8 cellular contexts compared by ENCODE assay signal in the genomic region with DNA sequence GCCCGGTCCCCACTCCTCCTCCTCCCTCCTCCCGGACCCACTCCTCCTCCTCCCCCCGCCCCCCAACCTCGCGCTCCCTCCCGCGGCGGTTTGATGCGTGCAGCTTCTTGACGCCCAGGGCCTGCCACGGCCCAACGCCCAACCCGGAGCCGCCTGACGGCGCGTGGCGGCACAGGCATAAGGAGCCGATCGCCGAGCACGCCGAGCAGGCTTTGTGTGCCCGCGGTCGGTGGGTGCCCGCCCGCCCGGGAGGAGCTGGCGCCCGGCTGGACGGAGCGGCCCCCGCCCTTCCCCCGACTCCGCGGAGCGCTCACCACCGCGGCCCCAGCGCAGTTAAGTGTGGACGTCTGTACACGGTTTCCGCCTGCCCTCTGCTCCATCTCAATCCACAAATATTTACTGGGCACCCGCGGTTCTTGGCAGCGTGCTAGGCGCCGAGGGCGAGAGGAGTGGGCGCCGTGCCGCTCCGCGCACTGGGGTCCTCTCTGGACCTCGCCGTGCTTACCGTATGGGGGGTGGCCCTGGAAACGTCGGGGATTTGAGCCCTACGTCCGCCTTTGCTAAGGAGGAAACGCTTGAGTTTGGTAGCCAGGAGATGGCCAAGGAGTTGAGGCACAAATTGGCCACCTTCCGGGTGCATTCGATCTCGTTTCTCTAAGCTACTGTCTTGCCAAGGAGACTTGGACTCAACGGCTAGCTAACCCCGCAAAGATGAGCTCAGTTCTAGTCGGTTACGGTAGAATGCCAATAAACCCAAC. TPM values are rescaled to one million over a fixed set of nuclear protein-coding genes. Genes with fewer than 3 reads are reported as not detected.
DNase-seq lines count a peak whose midpoint lies in the region; ATAC-seq lines count a peak whose summit lies in the region.

No MANE protein-coding gene starts in this region.

- no peaks in the 10 kb centered on the region for H3K9me3 ChIP-seq in aorta (ENCODE audit: control insufficient read depth, low read length)

- H3K4me3 ChIP-seq in aorta (ENCODE audit: low read length in 2 of 2): peak overlapping the region; percentile 69 to 84

- no peaks in the 10 kb centered on the region for H3K27me3 ChIP-seq in aorta (ENCODE audit: control insufficient read depth in 1 of 2, insufficient read depth in 2 of 2, low read length in 1 of 2)

- WGBS in aorta, 2 donors: 0 to 1% methylated on average over 55 to 70 of the region's 70 CpGs

- peak overlapping the region in 1 of 2 donors; percentile 55 for H3K27ac ChIP-seq in aorta (ENCODE audit: low read depth in 1 of 2, low read length in 2 of 2)

- H3K36me3 ChIP-seq in aorta (ENCODE audit: control insufficient read depth in 1 of 2, insufficient read depth in 2 of 2, low read length in 1 of 2): no peaks in the 10 kb centered on the region

- intact Hi-C loops in aorta (cut with DNase I): loop anchor here (1.0 to 2.0 kb wide), 2 partner anchors 14 to 15 kb away; partner anchors contain the start of gene PRCC (in 1 of the 2)

- H3K4me1 ChIP-seq in aorta (ENCODE audit: control insufficient read depth in 1 of 2, insufficient read depth in 2 of 2, low read length in 2 of 2): no peaks in the 10 kb centered on the region

- peak; percentile 80 for ATAC-seq in GM18498 (IDR thresholded peaks at IDR 0.05; ENCODE audit: unreplicated experiment)
- peak; percentile 65 for ATAC-seq in HG02973 (IDR thresholded peaks at IDR 0.05; ENCODE audit: unreplicated experiment)
- ATAC-seq in aorta (ENCODE audit: low FRiP score): peak; percentile 91

- DNase-seq in NCI-H2029 treated with DMSO at 0.1 percent for 48 hours (lab: John Stamatoyannopoulos, UW): peak; percentile 59
- DNase-seq in T1000 (lab: John Stamatoyannopoulos, UW): peak; percentile 88
- DNase-seq in astrocyte of the hippocampus (ENCODE audit: low read depth, low spot score): peak; percentile 99
- peak; percentile 94 to 99 for DNase-seq in hippocampal formation (lab: John Stamatoyannopoulos, UW)
- peak; percentile 82 for DNase-seq in renal cortical epithelial cell (ENCODE audit: low read depth)
- DNase-seq in aorta: peak; percentile 99

RNA-seq across cellular contexts. Expression of gene HDGF, which starts 0.4 kb away (rescaled TPM):
- total RNA-seq in renal cortical epithelial cell: 249 and 383 TPM in 2 replicates
- 100 to 1,000 TPM; 106 to 135 TPM for total RNA-seq in aorta
- polyA plus RNA-seq in aorta: 100 to 1,000 TPM in 1 of 2 donors, 10 to 100 TPM in 1; 94.9 to 126 TPM

RNA-seq across cellular contexts. Expression of gene MRPL24, which starts 11.0 kb away (rescaled TPM):
- total RNA-seq in renal cortical epithelial cell: 26.3 and 40.8 TPM in 2 replicates
- total RNA-seq in aorta: 10 to 100 TPM; 44.0 to 46.1 TPM
- 10 to 100 TPM; 68.5 to 73.1 TPM for polyA plus RNA-seq in aorta

RNA-seq across cellular contexts. Expression of gene PRCC, which starts 15.4 kb away (rescaled TPM):
- total RNA-seq in renal cortical epithelial cell: 9.4 and 26.2 TPM in 2 replicates
- 10 to 100 TPM; 41.0 to 50.2 TPM for total RNA-seq in aorta
- 10 to 100 TPM; 17.2 to 43.5 TPM for polyA plus RNA-seq in aorta

RNA-seq across cellular contexts. Expression of gene ISG20L2, which starts 23.3 kb away (rescaled TPM):
- total RNA-seq in renal cortical epithelial cell (6.3 and 10.3 TPM in 2 replicates), aorta (10 to 100 TPM; 20.6 to 26.9 TPM)
- polyA plus RNA-seq in aorta: 10 to 100 TPM; 11.7 to 20.2 TPM

RNA-seq across cellular contexts. Expression of gene METTL25B, which starts 23.6 kb away (rescaled TPM):
- total RNA-seq in renal cortical epithelial cell: 5.2 and 11.5 TPM in 2 replicates
- total RNA-seq in aorta: 10 to 100 TPM; 20.7 to 33.6 TPM
- 10 to 100 TPM; 24.2 to 46.2 TPM for polyA plus RNA-seq in aorta
